ENCODE assay signal across 1 cellular context in the genomic region with DNA sequence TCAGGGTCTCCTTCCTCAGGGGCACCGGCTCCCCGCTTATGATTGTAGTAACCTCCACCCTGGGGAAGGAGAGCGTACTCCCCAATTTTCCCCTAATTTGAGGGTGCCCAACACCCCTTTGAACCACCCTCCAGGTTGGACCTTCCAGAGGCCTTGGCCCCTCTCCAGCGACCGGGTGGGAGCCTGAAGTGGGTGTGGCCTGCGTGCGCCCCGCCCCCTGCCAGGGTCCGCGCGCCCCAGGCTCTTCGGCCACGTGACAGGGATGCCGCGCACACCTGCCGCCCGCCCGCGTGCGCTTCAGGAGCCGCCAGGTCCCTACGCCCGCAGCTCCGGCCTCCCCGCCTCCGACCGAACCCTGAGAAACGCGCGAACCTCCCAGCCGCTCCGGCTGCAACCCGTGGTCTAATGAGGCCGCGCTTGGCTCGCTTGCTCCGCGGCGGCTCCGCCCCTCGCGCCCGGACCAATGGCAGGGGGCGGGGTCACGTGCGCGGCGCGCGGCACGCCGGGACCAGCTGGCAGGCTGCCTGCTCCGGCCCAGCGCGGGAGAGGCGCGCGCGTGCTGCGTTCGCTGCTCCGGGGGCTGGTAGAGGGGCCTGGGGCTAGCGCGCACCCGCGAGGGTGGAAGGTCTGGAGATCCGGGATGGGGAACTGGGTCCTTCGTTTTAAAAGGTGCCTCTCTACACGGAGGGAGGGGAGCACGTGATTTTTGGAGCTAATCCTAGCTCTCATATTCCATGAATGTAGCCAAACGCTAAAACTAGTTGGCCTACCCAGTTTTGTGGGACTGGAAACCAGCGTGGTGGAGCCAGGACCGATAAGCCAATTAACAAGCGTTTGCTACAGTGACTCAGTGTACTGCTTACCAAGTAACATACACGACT.
TF ChIP-seq lines count a peak whose summit lies in the region.

A gene (minus strand): TSS at position 404 of the 881 bp plus-strand sequence. CDS start 618 bp downstream, outside the sequence.

TF ChIP-seq in HepG2, 621 proteins besides CTCF, POLR2A, EP300 and RAD21 (continued from another document and continues in another):
- TF ChIP-seq NR2F6 (IDR thresholded peaks at IDR 0.05) (no peak), NR2F6 (CRISPR knock-in tag; IDR thresholded peaks at IDR 0.05) (no peak), FOXO1 (CRISPR knock-in tag; IDR thresholded peaks at IDR 0.05) (0 out of 2 replicates have a peak, but pooled peaks have one; percentile 29), ZNF782 (CRISPR knock-in tag; IDR thresholded peaks at IDR 0.05; ENCODE audit: borderline replicate concordance) (peak; percentile 95; the same call in 1 of the 2 replicates), RARA (CRISPR knock-in tag; IDR thresholded peaks at IDR 0.05) (peak; percentile 44), NFYB (CRISPR knock-in tag; IDR thresholded peaks at IDR 0.05) (peak; percentile 78), MBNL3 (CRISPR knock-in tag; conservative IDR thresholded peaks at IDR 0.05) (no peak), STAG1 (CRISPR knock-in tag; IDR thresholded peaks at IDR 0.05) (no peak), ZNF768 (CRISPR knock-in tag; IDR thresholded peaks at IDR 0.05) (peak; percentile 76), ZNF703 (CRISPR knock-in tag; IDR thresholded peaks at IDR 0.05; ENCODE audit: borderline replicate concordance) (peak; percentile 88; the same call in 1 of the 2 replicates), ZNF83 (CRISPR knock-in tag; IDR thresholded peaks at IDR 0.05; ENCODE audit: borderline replicate concordance) (peak; percentile 87), AKAP8 (CRISPR knock-in tag; IDR thresholded peaks at IDR 0.05) (peak; percentile 86; the same call in 1 of the 2 replicates), ZNF225 (CRISPR knock-in tag; IDR thresholded peaks at IDR 0.05) (peak; percentile 84; the same call in 1 of the 2 replicates), ARNT2 (CRISPR knock-in tag; IDR thresholded peaks at IDR 0.05; ENCODE audit: low read depth) (peak; percentile 98), ZNF232 (CRISPR knock-in tag; IDR thresholded peaks at IDR 0.05; ENCODE audit: borderline replicate concordance) (peak; percentile 94), ZBTB7A (CRISPR knock-in tag; IDR thresholded peaks at IDR 0.05) (peak; percentile 15; the same call in 1 of the 2 replicates), CHD4 (IDR thresholded peaks at IDR 0.05; ENCODE audit: borderline replicate concordance, low read length) (no peak), ZNF496 (CRISPR knock-in tag; IDR thresholded peaks at IDR 0.05; ENCODE audit: insufficient replicate concordance) (peak; percentile 42), TAF15 (IDR thresholded peaks at IDR 0.05; ENCODE audit: low read depth, low read length, poor library complexity, severe bottlenecking) (no peak), MYNN (CRISPR knock-in tag; IDR thresholded peaks at IDR 0.05; ENCODE audit: low read depth) (no peak), HOXD1 (CRISPR knock-in tag; IDR thresholded peaks at IDR 0.05) (peak; percentile 73; the same call in 1 of the 2 replicates), HNRNPK (IDR thresholded peaks at IDR 0.05; ENCODE audit: low read depth, low read length, poor library complexity, severe bottlenecking) (peak; percentile 83), HNF4G (IDR thresholded peaks at IDR 0.05; ENCODE audit: borderline replicate concordance, low read depth, low read length) (no peak), HNF4G (CRISPR knock-in tag; IDR thresholded peaks at IDR 0.05; ENCODE audit: borderline replicate concordance, low read depth) (no peak; the same call in none of the 2 replicates), ZNF337 (CRISPR knock-in tag; IDR thresholded peaks at IDR 0.05; ENCODE audit: borderline replicate concordance, low read depth) (no peak; the same call in 1 of the 2 replicates), NBN (conservative IDR thresholded peaks at IDR 0.05) (no peak), POGZ (CRISPR knock-in tag; IDR thresholded peaks at IDR 0.05) (peak; percentile 69), CBX2 (IDR thresholded peaks at IDR 0.05; ENCODE audit: low read depth, low read length) (no peak), CBX2 (CRISPR knock-in tag; IDR thresholded peaks at IDR 0.05; ENCODE audit: low read depth) (peak; percentile 86; the same call in 1 of the 2 replicates), RORA (CRISPR knock-in tag; IDR thresholded peaks at IDR 0.05) (no peak), ZNF124 (CRISPR knock-in tag; IDR thresholded peaks at IDR 0.05) (peak; percentile 47; the same call in 1 of the 2 replicates)
- TF ChIP-seq, protein P1, sequence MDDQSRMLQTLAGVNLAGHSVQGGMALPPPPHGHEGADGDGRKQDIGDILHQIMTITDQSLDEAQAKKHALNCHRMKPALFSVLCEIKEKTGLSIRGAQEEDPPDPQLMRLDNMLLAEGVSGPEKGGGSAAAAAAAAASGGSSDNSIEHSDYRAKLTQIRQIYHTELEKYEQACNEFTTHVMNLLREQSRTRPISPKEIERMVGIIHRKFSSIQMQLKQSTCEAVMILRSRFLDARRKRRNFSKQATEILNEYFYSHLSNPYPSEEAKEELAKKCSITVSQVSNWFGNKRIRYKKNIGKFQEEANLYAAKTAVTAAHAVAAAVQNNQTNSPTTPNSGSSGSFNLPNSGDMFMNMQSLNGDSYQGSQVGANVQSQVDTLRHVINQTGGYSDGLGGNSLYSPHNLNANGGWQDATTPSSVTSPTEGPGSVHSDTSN (CRISPR knock-in tag; IDR thresholded peaks at IDR 0.05; ENCODE audit: borderline replicate concordance), result no peak; the same call in 1 of the 2 replicates
- TF ChIP-seq, protein P2, sequence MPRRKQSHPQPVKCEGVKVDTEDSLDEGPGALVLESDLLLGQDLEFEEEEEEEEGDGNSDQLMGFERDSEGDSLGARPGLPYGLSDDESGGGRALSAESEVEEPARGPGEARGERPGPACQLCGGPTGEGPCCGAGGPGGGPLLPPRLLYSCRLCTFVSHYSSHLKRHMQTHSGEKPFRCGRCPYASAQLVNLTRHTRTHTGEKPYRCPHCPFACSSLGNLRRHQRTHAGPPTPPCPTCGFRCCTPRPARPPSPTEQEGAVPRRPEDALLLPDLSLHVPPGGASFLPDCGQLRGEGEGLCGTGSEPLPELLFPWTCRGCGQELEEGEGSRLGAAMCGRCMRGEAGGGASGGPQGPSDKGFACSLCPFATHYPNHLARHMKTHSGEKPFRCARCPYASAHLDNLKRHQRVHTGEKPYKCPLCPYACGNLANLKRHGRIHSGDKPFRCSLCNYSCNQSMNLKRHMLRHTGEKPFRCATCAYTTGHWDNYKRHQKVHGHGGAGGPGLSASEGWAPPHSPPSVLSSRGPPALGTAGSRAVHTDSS (CRISPR knock-in tag; conservative IDR thresholded peaks at IDR 0.05), result 0 out of 2 replicates have a peak, but pooled peaks have one; percentile 40
- TF ChIP-seq, protein P3, sequence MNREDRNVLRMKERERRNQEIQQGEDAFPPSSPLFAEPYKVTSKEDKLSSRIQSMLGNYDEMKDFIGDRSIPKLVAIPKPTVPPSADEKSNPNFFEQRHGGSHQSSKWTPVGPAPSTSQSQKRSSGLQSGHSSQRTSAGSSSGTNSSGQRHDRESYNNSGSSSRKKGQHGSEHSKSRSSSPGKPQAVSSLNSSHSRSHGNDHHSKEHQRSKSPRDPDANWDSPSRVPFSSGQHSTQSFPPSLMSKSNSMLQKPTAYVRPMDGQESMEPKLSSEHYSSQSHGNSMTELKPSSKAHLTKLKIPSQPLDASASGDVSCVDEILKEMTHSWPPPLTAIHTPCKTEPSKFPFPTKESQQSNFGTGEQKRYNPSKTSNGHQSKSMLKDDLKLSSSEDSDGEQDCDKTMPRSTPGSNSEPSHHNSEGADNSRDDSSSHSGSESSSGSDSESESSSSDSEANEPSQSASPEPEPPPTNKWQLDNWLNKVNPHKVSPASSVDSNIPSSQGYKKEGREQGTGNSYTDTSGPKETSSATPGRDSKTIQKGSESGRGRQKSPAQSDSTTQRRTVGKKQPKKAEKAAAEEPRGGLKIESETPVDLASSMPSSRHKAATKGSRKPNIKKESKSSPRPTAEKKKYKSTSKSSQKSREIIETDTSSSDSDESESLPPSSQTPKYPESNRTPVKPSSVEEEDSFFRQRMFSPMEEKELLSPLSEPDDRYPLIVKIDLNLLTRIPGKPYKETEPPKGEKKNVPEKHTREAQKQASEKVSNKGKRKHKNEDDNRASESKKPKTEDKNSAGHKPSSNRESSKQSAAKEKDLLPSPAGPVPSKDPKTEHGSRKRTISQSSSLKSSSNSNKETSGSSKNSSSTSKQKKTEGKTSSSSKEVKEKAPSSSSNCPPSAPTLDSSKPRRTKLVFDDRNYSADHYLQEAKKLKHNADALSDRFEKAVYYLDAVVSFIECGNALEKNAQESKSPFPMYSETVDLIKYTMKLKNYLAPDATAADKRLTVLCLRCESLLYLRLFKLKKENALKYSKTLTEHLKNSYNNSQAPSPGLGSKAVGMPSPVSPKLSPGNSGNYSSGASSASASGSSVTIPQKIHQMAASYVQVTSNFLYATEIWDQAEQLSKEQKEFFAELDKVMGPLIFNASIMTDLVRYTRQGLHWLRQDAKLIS (CRISPR knock-in tag; IDR thresholded peaks at IDR 0.05), result no peak; the same call in 1 of the 2 replicates
- TF ChIP-seq, protein P4, sequence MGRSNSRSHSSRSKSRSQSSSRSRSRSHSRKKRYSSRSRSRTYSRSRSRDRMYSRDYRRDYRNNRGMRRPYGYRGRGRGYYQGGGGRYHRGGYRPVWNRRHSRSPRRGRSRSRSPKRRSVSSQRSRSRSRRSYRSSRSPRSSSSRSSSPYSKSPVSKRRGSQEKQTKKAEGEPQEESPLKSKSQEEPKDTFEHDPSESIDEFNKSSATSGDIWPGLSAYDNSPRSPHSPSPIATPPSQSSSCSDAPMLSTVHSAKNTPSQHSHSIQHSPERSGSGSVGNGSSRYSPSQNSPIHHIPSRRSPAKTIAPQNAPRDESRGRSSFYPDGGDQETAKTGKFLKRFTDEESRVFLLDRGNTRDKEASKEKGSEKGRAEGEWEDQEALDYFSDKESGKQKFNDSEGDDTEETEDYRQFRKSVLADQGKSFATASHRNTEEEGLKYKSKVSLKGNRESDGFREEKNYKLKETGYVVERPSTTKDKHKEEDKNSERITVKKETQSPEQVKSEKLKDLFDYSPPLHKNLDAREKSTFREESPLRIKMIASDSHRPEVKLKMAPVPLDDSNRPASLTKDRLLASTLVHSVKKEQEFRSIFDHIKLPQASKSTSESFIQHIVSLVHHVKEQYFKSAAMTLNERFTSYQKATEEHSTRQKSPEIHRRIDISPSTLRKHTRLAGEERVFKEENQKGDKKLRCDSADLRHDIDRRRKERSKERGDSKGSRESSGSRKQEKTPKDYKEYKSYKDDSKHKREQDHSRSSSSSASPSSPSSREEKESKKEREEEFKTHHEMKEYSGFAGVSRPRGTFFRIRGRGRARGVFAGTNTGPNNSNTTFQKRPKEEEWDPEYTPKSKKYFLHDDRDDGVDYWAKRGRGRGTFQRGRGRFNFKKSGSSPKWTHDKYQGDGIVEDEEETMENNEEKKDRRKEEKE (IDR thresholded peaks at IDR 0.05), result no peak
- TF ChIP-seq, protein P5, sequence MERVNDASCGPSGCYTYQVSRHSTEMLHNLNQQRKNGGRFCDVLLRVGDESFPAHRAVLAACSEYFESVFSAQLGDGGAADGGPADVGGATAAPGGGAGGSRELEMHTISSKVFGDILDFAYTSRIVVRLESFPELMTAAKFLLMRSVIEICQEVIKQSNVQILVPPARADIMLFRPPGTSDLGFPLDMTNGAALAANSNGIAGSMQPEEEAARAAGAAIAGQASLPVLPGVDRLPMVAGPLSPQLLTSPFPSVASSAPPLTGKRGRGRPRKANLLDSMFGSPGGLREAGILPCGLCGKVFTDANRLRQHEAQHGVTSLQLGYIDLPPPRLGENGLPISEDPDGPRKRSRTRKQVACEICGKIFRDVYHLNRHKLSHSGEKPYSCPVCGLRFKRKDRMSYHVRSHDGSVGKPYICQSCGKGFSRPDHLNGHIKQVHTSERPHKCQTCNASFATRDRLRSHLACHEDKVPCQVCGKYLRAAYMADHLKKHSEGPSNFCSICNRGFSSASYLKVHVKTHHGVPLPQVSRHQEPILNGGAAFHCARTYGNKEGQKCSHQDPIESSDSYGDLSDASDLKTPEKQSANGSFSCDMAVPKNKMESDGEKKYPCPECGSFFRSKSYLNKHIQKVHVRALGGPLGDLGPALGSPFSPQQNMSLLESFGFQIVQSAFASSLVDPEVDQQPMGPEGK (CRISPR knock-in tag; IDR thresholded peaks at IDR 0.05), result peak; percentile 55; the same call in 1 of the 2 replicates
- TF ChIP-seq, protein P6, sequence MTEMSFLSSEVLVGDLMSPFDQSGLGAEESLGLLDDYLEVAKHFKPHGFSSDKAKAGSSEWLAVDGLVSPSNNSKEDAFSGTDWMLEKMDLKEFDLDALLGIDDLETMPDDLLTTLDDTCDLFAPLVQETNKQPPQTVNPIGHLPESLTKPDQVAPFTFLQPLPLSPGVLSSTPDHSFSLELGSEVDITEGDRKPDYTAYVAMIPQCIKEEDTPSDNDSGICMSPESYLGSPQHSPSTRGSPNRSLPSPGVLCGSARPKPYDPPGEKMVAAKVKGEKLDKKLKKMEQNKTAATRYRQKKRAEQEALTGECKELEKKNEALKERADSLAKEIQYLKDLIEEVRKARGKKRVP (CRISPR knock-in tag; IDR thresholded peaks at IDR 0.05), result peak; percentile 61 to 77; a peak in 1 of 4 replicates
- TF ChIP-seq, protein P7, sequence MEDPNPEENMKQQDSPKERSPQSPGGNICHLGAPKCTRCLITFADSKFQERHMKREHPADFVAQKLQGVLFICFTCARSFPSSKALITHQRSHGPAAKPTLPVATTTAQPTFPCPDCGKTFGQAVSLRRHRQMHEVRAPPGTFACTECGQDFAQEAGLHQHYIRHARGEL (CRISPR knock-in tag; IDR thresholded peaks at IDR 0.05), result peak; percentile 92
- TF ChIP-seq, protein P8, sequence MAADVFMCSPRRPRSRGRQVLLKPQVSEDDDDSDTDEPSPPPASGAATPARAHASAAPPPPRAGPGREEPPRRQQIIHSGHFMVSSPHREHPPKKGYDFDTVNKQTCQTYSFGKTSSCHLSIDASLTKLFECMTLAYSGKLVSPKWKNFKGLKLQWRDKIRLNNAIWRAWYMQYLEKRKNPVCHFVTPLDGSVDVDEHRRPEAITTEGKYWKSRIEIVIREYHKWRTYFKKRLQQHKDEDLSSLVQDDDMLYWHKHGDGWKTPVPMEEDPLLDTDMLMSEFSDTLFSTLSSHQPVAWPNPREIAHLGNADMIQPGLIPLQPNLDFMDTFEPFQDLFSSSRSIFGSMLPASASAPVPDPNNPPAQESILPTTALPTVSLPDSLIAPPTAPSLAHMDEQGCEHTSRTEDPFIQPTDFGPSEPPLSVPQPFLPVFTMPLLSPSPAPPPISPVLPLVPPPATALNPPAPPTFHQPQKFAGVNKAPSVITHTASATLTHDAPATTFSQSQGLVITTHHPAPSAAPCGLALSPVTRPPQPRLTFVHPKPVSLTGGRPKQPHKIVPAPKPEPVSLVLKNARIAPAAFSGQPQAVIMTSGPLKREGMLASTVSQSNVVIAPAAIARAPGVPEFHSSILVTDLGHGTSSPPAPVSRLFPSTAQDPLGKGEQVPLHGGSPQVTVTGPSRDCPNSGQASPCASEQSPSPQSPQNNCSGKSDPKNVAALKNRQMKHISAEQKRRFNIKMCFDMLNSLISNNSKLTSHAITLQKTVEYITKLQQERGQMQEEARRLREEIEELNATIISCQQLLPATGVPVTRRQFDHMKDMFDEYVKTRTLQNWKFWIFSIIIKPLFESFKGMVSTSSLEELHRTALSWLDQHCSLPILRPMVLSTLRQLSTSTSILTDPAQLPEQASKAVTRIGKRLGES (CRISPR knock-in tag; IDR thresholded peaks at IDR 0.05; ENCODE audit: borderline replicate concordance), result peak; percentile 65; the same call in 1 of the 2 replicates
- TF ChIP-seq, protein P9, sequence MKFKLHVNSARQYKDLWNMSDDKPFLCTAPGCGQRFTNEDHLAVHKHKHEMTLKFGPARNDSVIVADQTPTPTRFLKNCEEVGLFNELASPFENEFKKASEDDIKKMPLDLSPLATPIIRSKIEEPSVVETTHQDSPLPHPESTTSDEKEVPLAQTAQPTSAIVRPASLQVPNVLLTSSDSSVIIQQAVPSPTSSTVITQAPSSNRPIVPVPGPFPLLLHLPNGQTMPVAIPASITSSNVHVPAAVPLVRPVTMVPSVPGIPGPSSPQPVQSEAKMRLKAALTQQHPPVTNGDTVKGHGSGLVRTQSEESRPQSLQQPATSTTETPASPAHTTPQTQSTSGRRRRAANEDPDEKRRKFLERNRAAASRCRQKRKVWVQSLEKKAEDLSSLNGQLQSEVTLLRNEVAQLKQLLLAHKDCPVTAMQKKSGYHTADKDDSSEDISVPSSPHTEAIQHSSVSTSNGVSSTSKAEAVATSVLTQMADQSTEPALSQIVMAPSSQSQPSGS (CRISPR knock-in tag; IDR thresholded peaks at IDR 0.05), result peak; percentile 69
